In the genomic region with DNA sequence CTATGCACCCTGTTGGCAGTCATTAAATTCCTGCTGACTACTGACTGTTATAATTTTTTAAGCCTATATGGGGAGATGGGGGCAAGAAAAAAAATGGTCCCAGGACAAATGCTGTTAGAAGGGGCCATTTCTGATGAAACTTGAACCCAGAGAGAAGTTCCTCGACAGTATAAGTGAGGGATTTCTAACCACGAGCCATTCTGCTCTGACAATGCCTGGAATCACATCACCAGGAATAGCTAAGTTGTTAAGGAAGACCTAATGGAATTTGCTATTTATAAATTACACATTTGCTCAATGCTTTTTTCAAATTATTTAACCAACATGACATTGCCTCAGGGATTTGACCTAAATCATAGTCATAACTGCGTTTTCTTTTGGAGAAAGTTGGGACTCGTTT, we compare ENCODE assay signal across 8 cellular contexts. TPM values are rescaled to one million over a fixed set of nuclear protein-coding genes. Genes with fewer than 3 reads are reported as not detected.
"Had no signal": no experiment of that assay in that cellular context is flagged by ENCODE, and none has a peak within 500 bp of the region (broad histone marks: within the 10 kb centered on the region; RNA-seq: fewer than 3 reads in every experiment).

No MANE protein-coding gene starts in this region.

- H3K27ac ChIP-seq: HL-60 had no signal

- H3K9me3 ChIP-seq: HAP-1 had no signal

- H3K4me3 ChIP-seq: GM23338, HAP-1 had no signal

- H2AFZ ChIP-seq: GM23338 had no signal

- DNase-seq: H7, HFFc6, KBM-7 had no signal

- H3K4me2 ChIP-seq: GM23338 had no signal

- H3K36me3 ChIP-seq: HAP-1 had no signal

RNA-seq across cellular contexts. Expression of a gene that starts 55.2 kb away (rescaled TPM):
- total RNA-seq: GM23338, HepG2 had no signal
- polyA plus RNA-seq: HepG2, IgD-negative memory B cell had no signal
